Comparison of ENCODE assay signal across 1 cellular context in the genomic region with DNA sequence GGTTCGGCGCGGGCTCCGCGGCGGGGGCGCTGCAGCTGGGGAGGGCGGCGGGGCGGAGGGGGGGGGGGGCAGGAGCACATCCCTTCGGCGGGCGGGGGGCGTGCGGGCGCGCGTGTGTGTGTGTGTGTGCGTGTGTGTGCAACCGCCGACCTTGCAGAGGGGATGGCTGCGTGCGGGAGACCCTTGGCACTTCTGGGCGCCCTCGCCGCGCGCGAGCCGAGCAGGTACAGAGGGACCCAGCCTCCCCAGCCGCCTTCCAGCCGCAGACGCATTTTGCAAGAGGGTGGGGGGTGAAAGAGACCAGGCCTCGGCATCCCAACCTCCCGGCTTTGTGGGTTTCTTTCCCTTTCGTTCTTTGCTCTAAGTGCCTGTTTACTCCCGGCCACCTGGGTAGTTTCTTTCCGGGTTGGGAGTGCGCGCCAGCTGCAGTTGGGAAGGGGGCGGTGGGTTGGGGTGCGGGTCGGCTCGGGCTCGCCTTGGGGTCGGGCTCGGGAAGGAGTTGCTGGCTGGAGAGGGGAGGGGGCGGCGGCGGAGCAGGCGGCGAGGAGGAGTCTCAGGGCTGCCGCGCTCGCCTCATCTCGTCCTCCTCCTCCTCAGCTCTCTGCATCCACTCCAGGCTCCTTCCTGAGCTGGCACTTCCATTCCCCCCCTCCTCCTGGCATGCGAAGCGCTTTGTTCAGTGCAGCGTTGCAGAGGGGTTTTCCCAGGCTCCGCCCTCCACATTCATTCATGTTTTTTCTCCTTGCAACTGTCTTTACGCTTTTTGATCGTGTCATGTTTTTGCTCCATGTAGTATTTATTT.
TF ChIP-seq lines count a peak whose summit lies in the region.

No MANE protein-coding gene starts in this region.

TF ChIP-seq in SK-N-SH, 30 proteins besides CTCF, POLR2A, EP300 and RAD21:
- TF ChIP-seq IRF3 (IDR thresholded peaks at IDR 0.05; ENCODE audit: low read depth, low read length) (no peak), USF1 (IDR thresholded peaks at IDR 0.05; ENCODE audit: borderline replicate concordance, low read depth) (no peak), RFX5 (IDR thresholded peaks at IDR 0.05; ENCODE audit: low read length) (no peak), MAX (IDR thresholded peaks at IDR 0.05; ENCODE audit: low read depth) (peak; percentile 81), MEF2A (IDR thresholded peaks at IDR 0.05; ENCODE audit: borderline replicate concordance, low read depth) (no peak), SIN3A (IDR thresholded peaks at IDR 0.05; ENCODE audit: borderline replicate concordance, low read depth, low read length) (peak; percentile 66; the same call in 1 of the 2 replicates), YY1 (IDR thresholded peaks at IDR 0.05; ENCODE audit: low read depth) (peak; percentile 44; the same call in 1 of the 2 replicates), TEAD4 (IDR thresholded peaks at IDR 0.05; ENCODE audit: borderline replicate concordance, insufficient read depth) (peak; percentile 49; the same call in 1 of the 2 replicates), RXRA (IDR thresholded peaks at IDR 0.05; ENCODE audit: borderline replicate concordance, low read depth) (no peak), GABPA (IDR thresholded peaks at IDR 0.05; ENCODE audit: low read depth) (peak; percentile 15; the same call in 1 of the 2 replicates), SMC3 (IDR thresholded peaks at IDR 0.05; ENCODE audit: low read depth, low read length) (no peak), MXI1 (IDR thresholded peaks at IDR 0.05; ENCODE audit: low read depth, low read length) (peak; percentile 66; the same call in 1 of the 2 replicates), RCOR1 (IDR thresholded peaks at IDR 0.05; ENCODE audit: low read length) (no peak), POLR2AphosphoS5 (IDR thresholded peaks at IDR 0.05; ENCODE audit: low read depth, low read length) (peak; percentile 60), NFIC (IDR thresholded peaks at IDR 0.05; ENCODE audit: borderline replicate concordance) (peak; percentile 45; the same call in 1 of the 2 replicates), ELF1 (IDR thresholded peaks at IDR 0.05) (peak; percentile 36; the same call in 1 of the 2 replicates), TAF1 (IDR thresholded peaks at IDR 0.05; ENCODE audit: borderline replicate concordance, low read depth, low read length) (peak; percentile 42; the same call in 1 of the 2 replicates), JUND (IDR thresholded peaks at IDR 0.05) (no peak), ZBTB33 (IDR thresholded peaks at IDR 0.05; ENCODE audit: borderline replicate concordance, low read depth) (no peak)
- TF ChIP-seq, protein P1, sequence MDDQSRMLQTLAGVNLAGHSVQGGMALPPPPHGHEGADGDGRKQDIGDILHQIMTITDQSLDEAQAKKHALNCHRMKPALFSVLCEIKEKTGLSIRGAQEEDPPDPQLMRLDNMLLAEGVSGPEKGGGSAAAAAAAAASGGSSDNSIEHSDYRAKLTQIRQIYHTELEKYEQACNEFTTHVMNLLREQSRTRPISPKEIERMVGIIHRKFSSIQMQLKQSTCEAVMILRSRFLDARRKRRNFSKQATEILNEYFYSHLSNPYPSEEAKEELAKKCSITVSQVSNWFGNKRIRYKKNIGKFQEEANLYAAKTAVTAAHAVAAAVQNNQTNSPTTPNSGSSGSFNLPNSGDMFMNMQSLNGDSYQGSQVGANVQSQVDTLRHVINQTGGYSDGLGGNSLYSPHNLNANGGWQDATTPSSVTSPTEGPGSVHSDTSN (IDR thresholded peaks at IDR 0.05) = no peak; the same call in none of the 2 replicates
